Comparison of ENCODE assay signal across 24 cellular contexts in genomic region chr4:3659131-3659530, GRCh38.
DNase-seq lines count a peak whose midpoint lies in the region; ATAC-seq, FAIRE-seq and TF ChIP-seq lines count a peak whose summit lies in the region.
"Had no signal": no experiment of that assay in that cellular context is flagged by ENCODE, and none has a peak within 500 bp of the region (broad histone marks: within the 10 kb centered on the region; RNA-seq: fewer than 3 reads in every experiment).

No MANE protein-coding gene starts in this region.

- H3K9ac ChIP-seq in H1 (replicated peaks in 1 of 4; ENCODE audit: extremely low read depth in 1 of 4, low read depth in 3 of 4, low read length in 3 of 4) = no peak overlapping the region

- H3K36me3 ChIP-seq in GM23338 (ENCODE audit: insufficient read depth) = no peaks in the 10 kb centered on the region
- H3K36me3 ChIP-seq in H1 (ENCODE audit: control insufficient read depth in 2 of 4, insufficient read depth in 4 of 4, low read length in 3 of 4) = no peaks in the 10 kb centered on the region
- H3K36me3 ChIP-seq in vagina = no peaks in the 10 kb centered on the region
- no peaks in the 10 kb centered on the region for H3K36me3 ChIP-seq in right lobe of liver
- H3K36me3 ChIP-seq: Peyer's patch had no signal

- H3K4me3 ChIP-seq in GM23338 (no peak overlapping the region), H1 (ENCODE audit: extremely low read depth in 1 of 4, insufficient read depth in 2 of 4, low read depth in 3 of 4, low read length in 4 of 4) (no peak overlapping the region), vagina (no peak overlapping the region), right lobe of liver (no peak overlapping the region)
- H3K4me3 ChIP-seq: GM12878, Peyer's patch had no signal

- H3K36me3 Mint-ChIP-seq in GM23338 (ENCODE audit: low read depth) = no peaks in the 10 kb centered on the region
- H3K36me3 Mint-ChIP-seq in T-helper 2 cell treated with Interferon-gamma antibody and Interleukin-4, amounts not matched to agents 5 μg/mL and 100 μg/mL, for 36 hours (ENCODE audit: low read depth) = no peaks in the 10 kb centered on the region
- H3K36me3 Mint-ChIP-seq: CD4-positive, alpha-beta memory T cell had no signal

- H3F3A ChIP-seq in GM23338 (replicated peaks; ENCODE audit: low read depth) = no peaks in the 10 kb centered on the region

- 96% methylated on average over 9 of the region's 9 CpGs; no CpG with 5 or more reads in 1 of the 2 experiments for WGBS in H1 (ENCODE audit: extremely low coverage in 1 of 2, insufficient coverage in 1 of 2, insufficient read length in 1 of 2, insufficient replicate concordance in 2 of 2, low coverage in 1 of 2, low lambda C conversion rate in 2 of 2, missing lambda C conversion rate in 1 of 2), 2 experiments
- 39% methylated on average over 5 of the region's 9 CpGs for WGBS in right lobe of liver (ENCODE audit: insufficient coverage, low coverage, low lambda C conversion rate, missing lambda C conversion rate)

- H2BK20ac ChIP-seq in H1 (ENCODE audit: low read length) = peak overlapping the region; percentile 34; the same call in 1 of the 2 replicates

- intact Hi-C loops in vagina (cut with DNase I) (no loop called here), right lobe of liver (cut with DNase I) (no loop called here)

- no peak for FAIRE-seq in H1 (lab: Jason Lieb, UNC)
- FAIRE-seq: GM12878, HepG2 had no signal

- no peaks in the 10 kb centered on the region for H3K9me3 Mint-ChIP-seq in GM23338
- no peaks in the 10 kb centered on the region for H3K9me3 Mint-ChIP-seq in T-helper 2 cell treated with Interferon-gamma antibody and Interleukin-4, amounts not matched to agents 5 μg/mL and 100 μg/mL, for 36 hours
- H3K9me3 Mint-ChIP-seq: CD4-positive, alpha-beta memory T cell had no signal

- no peak overlapping the region for H2BK15ac ChIP-seq in H1 (ENCODE audit: low read length)

- H3K79me2 ChIP-seq in GM23338 (replicated peaks; ENCODE audit: insufficient read depth) (no peaks in the 10 kb centered on the region), H1 (ENCODE audit: control insufficient read depth in 1 of 2, insufficient read depth in 2 of 2, low read length in 2 of 2) (no peaks in the 10 kb centered on the region)

- H3K27ac Mint-ChIP-seq in GM23338 = 0 out of 2 replicates have a peak overlapping the region, but pooled peaks have one; percentile 73
- no peak overlapping the region for H3K27ac Mint-ChIP-seq in T-helper 2 cell treated with Interferon-gamma antibody and Interleukin-4, amounts not matched to agents 5 μg/mL and 100 μg/mL, for 36 hours
- H3K27ac Mint-ChIP-seq: CD4-positive, alpha-beta memory T cell had no signal

- H3K4me2 ChIP-seq in GM23338 (no peak overlapping the region), H1 (ENCODE audit: insufficient read depth in 1 of 2, low read depth in 2 of 2, low read length in 2 of 2) (no peak overlapping the region)

- peaks cover 8% of the 10 kb centered on the region; the same call in 1 of the 2 replicates for H3K23me2 ChIP-seq in H1 (ENCODE audit: low read depth, low read length)

- TF ChIP-seq RAD21 in H1 (IDR thresholded peaks at IDR 0.05 in 1 of 2, conservative IDR thresholded peaks at IDR 0.05 in 1 of 2; ENCODE audit: low read depth in 2 of 2, low read length in 2 of 2) = no peak

- H3K27me3 ChIP-seq in GM23338 (ENCODE audit: insufficient read depth) (no peaks in the 10 kb centered on the region), H1 (replicated peaks in 1 of 4; ENCODE audit: control insufficient read depth in 3 of 4, extremely low read depth in 1 of 4, insufficient read depth in 3 of 4, low read length in 3 of 4) (peaks cover 0 to 5% (median 0%) of the 10 kb centered on the region in 4 experiments; a peak in 1 of 7 replicates), vagina (no peaks in the 10 kb centered on the region), right lobe of liver (no peaks in the 10 kb centered on the region)
- H3K27me3 ChIP-seq: Peyer's patch had no signal

- no peak for TF ChIP-seq EP300 in H1 (IDR thresholded peaks at IDR 0.05; ENCODE audit: borderline replicate concordance in 1 of 2, low read depth in 2 of 2, low read length in 2 of 2)

- TF ChIP-seq POLR2A in H1 (IDR thresholded peaks at IDR 0.05; ENCODE audit: control extremely low read depth in 1 of 2, low read depth in 2 of 2, low read length in 2 of 2) (no peak), vagina (IDR thresholded peaks at IDR 0.05) (no peak), right lobe of liver (IDR thresholded peaks at IDR 0.05) (no peak)

- H3K9me2 ChIP-seq in GM23338 (ENCODE audit: insufficient read depth) = no peaks in the 10 kb centered on the region

- no peak overlapping the region for H2AFZ ChIP-seq in GM23338
- no peak overlapping the region for H2AFZ ChIP-seq in H1 (ENCODE audit: low read length)

- H3K79me1 ChIP-seq in H1 (ENCODE audit: low read depth, low read length) = no peaks in the 10 kb centered on the region

- H3K18ac ChIP-seq in H1 (ENCODE audit: extremely low read depth, low read length) = no peak overlapping the region

- H2BK12ac ChIP-seq in H1 (ENCODE audit: low read depth, low read length) = no peak overlapping the region

- no peak overlapping the region for H2BK120ac ChIP-seq in H1 (replicated peaks; ENCODE audit: low read depth, low read length)

- no peak overlapping the region for H3K27ac ChIP-seq in GM23338 (ENCODE audit: low read depth)
- no peak overlapping the region for H3K27ac ChIP-seq in H1 (ENCODE audit: low read depth, low read length)
- H3K27ac ChIP-seq in vagina = peak overlapping the region; percentile 75
- H3K27ac ChIP-seq in right lobe of liver = no peak overlapping the region
- H3K27ac ChIP-seq: Peyer's patch had no signal

- peaks cover 27% of the 10 kb centered on the region for H3K4me1 Mint-ChIP-seq in GM23338
- H3K4me1 Mint-ChIP-seq in T-helper 2 cell treated with Interferon-gamma antibody and Interleukin-4, amounts not matched to agents 5 μg/mL and 100 μg/mL, for 36 hours (ENCODE audit: low read depth) = no peaks in the 10 kb centered on the region
- H3K4me1 Mint-ChIP-seq: CD4-positive, alpha-beta memory T cell had no signal

- ATAC-seq in GM23338 (no peak), GM18502 (IDR thresholded peaks at IDR 0.05; ENCODE audit: poor library complexity, unreplicated experiment) (no peak), right lobe of liver (no peak)
- ATAC-seq: GM12878, HepG2 had no signal

- H4K5ac ChIP-seq in H1 (ENCODE audit: insufficient read length, low read depth, low read length) = no peak overlapping the region

- peaks cover 11% of the 10 kb centered on the region for H3K27me3 Mint-ChIP-seq in GM23338 (ENCODE audit: insufficient read depth, low read depth, poor library complexity)
- no peaks in the 10 kb centered on the region for H3K27me3 Mint-ChIP-seq in T-helper 2 cell treated with Interferon-gamma antibody and Interleukin-4, amounts not matched to agents 5 μg/mL and 100 μg/mL, for 36 hours (ENCODE audit: low read depth)

- no peak overlapping the region for H4K91ac ChIP-seq in H1 (replicated peaks; ENCODE audit: insufficient read length, low read length)

- H3K9me3 ChIP-seq in H1 (ENCODE audit: insufficient read depth in 2 of 2, low read depth in 1 of 2, low read length in 1 of 2) (no peaks in the 10 kb centered on the region), vagina (no peaks in the 10 kb centered on the region), right lobe of liver (no peaks in the 10 kb centered on the region)
- H3K9me3 ChIP-seq: Peyer's patch had no signal

- TF ChIP-seq CTCF in GM23338 (conservative IDR thresholded peaks at IDR 0.05; ENCODE audit: low read depth in 2 of 2) (no peak), H1 (IDR thresholded peaks at IDR 0.05; ENCODE audit: control extremely low read depth in 1 of 3, insufficient read depth in 1 of 3, low read depth in 1 of 3, low read length in 3 of 3) (no peak), vagina (IDR thresholded peaks at IDR 0.05) (no peak), right lobe of liver (IDR thresholded peaks at IDR 0.05) (no peak)

- H3K14ac ChIP-seq in H1 (ENCODE audit: insufficient read length) = no peak overlapping the region

- H2BK5ac ChIP-seq in H1 (ENCODE audit: low read depth, low read length) = no peak overlapping the region

- no peak overlapping the region for H3K23ac ChIP-seq in H1 (ENCODE audit: insufficient read length)

- H3K56ac ChIP-seq in H1 (replicated peaks; ENCODE audit: insufficient read length, low read depth, low read length) = no peak overlapping the region

- DNase-seq in NCI-H345 (lab: John Stamatoyannopoulos, UW) (peak; percentile 3), NCI-H345 treated with DMSO at 0.1 percent for 48 hours (lab: John Stamatoyannopoulos, UW; ENCODE audit: unreplicated experiment) (no peak), GM23338 (ENCODE audit: low spot score) (no peak), H1 (ENCODE audit: low read depth in 1 of 2, low spot score in 2 of 2) (no peak), vagina (ENCODE audit: extremely low spot score in 2 of 2) (no peak), right lobe of liver (no peak)
- no peak for DNase-seq in T-helper 2 cell treated with Interferon-gamma antibody and Interleukin-4, amounts not matched to agents 5 μg/mL and 100 μg/mL, for 36 hours (ENCODE audit: low spot score)
- DNase-seq: 8988T; CD4-positive, alpha-beta memory T cell; DMS53; GDM1; GOT3; Karpas-422; NCI-H146; NCI-H1930; NCI-H2107; NCI-H446 treated with DMSO at 0.1 percent for 48 hours; NCI-H526; OCI-M1; Peyer's patch; SIG-M5 had no signal

- CTCF ChIA-PET in H1 (lab: Charles Lee; ENCODE audit: partially characterized antibody) = interaction anchor here (0.5 to 1.5 kb wide), 3 partner anchors 24 to 144 kb away, joined by 3 to 4 read pairs (median 3); no protein-coding TSS in a partner anchor

- no peak overlapping the region for H3K4me3 Mint-ChIP-seq in GM23338
- H3K4me3 Mint-ChIP-seq in T-helper 2 cell treated with Interferon-gamma antibody and Interleukin-4, amounts not matched to agents 5 μg/mL and 100 μg/mL, for 36 hours = no peak overlapping the region
- H3K4me3 Mint-ChIP-seq: CD4-positive, alpha-beta memory T cell had no signal

- H2AK5ac ChIP-seq in H1 (ENCODE audit: low read depth, low read length) = no peak overlapping the region

- no peaks in the 10 kb centered on the region for H3K4me1 ChIP-seq in GM23338 (ENCODE audit: insufficient read depth)
- peaks cover 0 to 6% (median 5%) of the 10 kb centered on the region in 4 experiments; a peak in 4 of 7 replicates for H3K4me1 ChIP-seq in H1 (replicated peaks in 1 of 4; ENCODE audit: control insufficient read depth in 3 of 4, insufficient read depth in 4 of 4, low read length in 3 of 4)
- H3K4me1 ChIP-seq in vagina = peaks cover 28% of the 10 kb centered on the region
- no peaks in the 10 kb centered on the region for H3K4me1 ChIP-seq in right lobe of liver
- H3K4me1 ChIP-seq: Peyer's patch had no signal

- POLR2A ChIA-PET in H1 (lab: Charles Lee; ENCODE audit: partially characterized antibody) = no interaction called here

- H4K20me1 ChIP-seq in GM23338 (replicated peaks; ENCODE audit: insufficient read depth) (no peaks in the 10 kb centered on the region), H1 (replicated peaks in 1 of 2; ENCODE audit: control insufficient read depth in 1 of 2, insufficient read depth in 2 of 2, low read length in 2 of 2) (peaks cover 0 to 4% of the 10 kb centered on the region in 2 experiments)

- H3K4ac ChIP-seq in H1 (replicated peaks; ENCODE audit: insufficient read length, low read depth, low read length) = no peak overlapping the region

- H4K8ac ChIP-seq in H1 (ENCODE audit: extremely low read depth, insufficient read depth, low read length) = no peak overlapping the region
